Comparison of ENCODE assay signal across 9 cellular contexts in genomic region chr10:77428776-77429395, GRCh38.
DNase-seq lines count a peak whose midpoint lies in the region; ATAC-seq and TF ChIP-seq lines count a peak whose summit lies in the region.
"Had no signal": no experiment of that assay in that cellular context is flagged by ENCODE, and none has a peak within 500 bp of the region (broad histone marks: within the 10 kb centered on the region; RNA-seq: fewer than 3 reads in every experiment).

No MANE protein-coding gene starts in this region.

- H3K27ac Mint-ChIP-seq in activated naive CD8-positive, alpha-beta T cell treated with anti-CD3 and anti-CD28 coated beads, Interleukin-2, amount 50 U/mL, for 24 hours = no peak overlapping the region
- H3K27ac Mint-ChIP-seq: activated naive CD4-positive, alpha-beta T cell treated with anti-CD3 and anti-CD28 coated beads, Interleukin-2, amount 50 U/mL, for 24 hours had no signal

- no peak overlapping the region for H3K4me3 ChIP-seq in epithelial cell of esophagus (ENCODE audit: low read length)

- ATAC-seq in activated naive CD8-positive, alpha-beta T cell treated with anti-CD3 and anti-CD28 coated beads, Interleukin-2, amount 50 U/mL, for 24 hours = no peak
- ATAC-seq in GM19395 (IDR thresholded peaks at IDR 0.05; ENCODE audit: unreplicated experiment) = no peak

- no peaks in the 10 kb centered on the region for H3K9me3 Mint-ChIP-seq in activated naive CD8-positive, alpha-beta T cell treated with anti-CD3 and anti-CD28 coated beads, Interleukin-2, amount 50 U/mL, for 24 hours

- no peaks in the 10 kb centered on the region for H3K4me1 Mint-ChIP-seq in activated naive CD8-positive, alpha-beta T cell treated with anti-CD3 and anti-CD28 coated beads, Interleukin-2, amount 50 U/mL, for 24 hours
- H3K4me1 Mint-ChIP-seq: activated naive CD4-positive, alpha-beta T cell treated with anti-CD3 and anti-CD28 coated beads, Interleukin-2, amount 50 U/mL, for 24 hours had no signal

- DNase-seq in Daoy (ENCODE audit: low read depth) (peak; percentile 50), NCI-H510A (lab: John Stamatoyannopoulos, UW) (peak; percentile 48), epithelial cell of esophagus (ENCODE audit: low read depth) (peak; percentile 68), non-pigmented ciliary epithelial cell (ENCODE audit: low read depth) (peak; percentile 30), cerebellum (ENCODE audit: low spot score) (no peak), NCI-H187 (lab: John Stamatoyannopoulos, UW) (no peak)
- no peak for DNase-seq in activated naive CD8-positive, alpha-beta T cell treated with anti-CD3 and anti-CD28 coated beads, Interleukin-2, amount 50 U/mL, for 24 hours

- TF ChIP-seq CTCF in epithelial cell of esophagus (IDR thresholded peaks at IDR 0.05; ENCODE audit: insufficient read depth, low read depth, low read length, missing control alignments) = peak; percentile 63

- H3K27me3 Mint-ChIP-seq in activated naive CD8-positive, alpha-beta T cell treated with anti-CD3 and anti-CD28 coated beads, Interleukin-2, amount 50 U/mL, for 24 hours = no peaks in the 10 kb centered on the region

- H3K4me3 Mint-ChIP-seq in activated naive CD8-positive, alpha-beta T cell treated with anti-CD3 and anti-CD28 coated beads, Interleukin-2, amount 50 U/mL, for 24 hours = no peak overlapping the region
- H3K4me3 Mint-ChIP-seq: activated naive CD4-positive, alpha-beta T cell treated with anti-CD3 and anti-CD28 coated beads, Interleukin-2, amount 50 U/mL, for 24 hours had no signal

- no peaks in the 10 kb centered on the region for H3K36me3 Mint-ChIP-seq in activated naive CD8-positive, alpha-beta T cell treated with anti-CD3 and anti-CD28 coated beads, Interleukin-2, amount 50 U/mL, for 24 hours (ENCODE audit: low read depth)
- H3K36me3 Mint-ChIP-seq: activated naive CD4-positive, alpha-beta T cell treated with anti-CD3 and anti-CD28 coated beads, Interleukin-2, amount 50 U/mL, for 24 hours had no signal

Comparison
In these comparisons a context has a peak if more than half of its experiments do, and no peak if none do; other contexts are left out.
1. DNase-seq: peak in Daoy (single experiment), NCI-H510A (single experiment), epithelial cell of esophagus (single experiment) and non-pigmented ciliary epithelial cell (single experiment); none in activated naive CD8-positive, alpha-beta T cell treated with anti-CD3 and anti-CD28 coated beads, Interleukin-2, amount 50 U/mL, for 24 hours (single experiment), cerebellum (single experiment) and NCI-H187 (0 of 2).